In the genomic region with DNA sequence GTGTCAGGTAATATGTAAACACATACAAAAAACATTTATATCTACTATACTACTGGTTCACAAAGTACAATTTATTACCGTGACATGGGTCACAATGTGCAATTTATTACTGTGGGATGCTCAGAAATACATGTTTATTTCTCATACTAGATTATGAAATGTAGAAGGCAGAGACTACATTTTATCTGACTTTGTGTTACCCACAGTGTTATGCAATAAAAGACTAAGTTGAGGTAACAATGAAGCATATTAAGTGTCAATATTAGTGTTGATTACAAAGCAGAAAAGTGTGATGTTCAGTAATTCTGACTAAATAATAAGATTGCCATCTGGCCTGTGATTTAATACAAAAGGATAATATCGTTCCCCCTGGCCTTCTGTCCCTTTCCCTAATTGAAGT, we compare ENCODE assay signal across 19 cellular contexts. TPM values are rescaled to one million over a fixed set of nuclear protein-coding genes. Genes with fewer than 3 reads are reported as not detected.
A peak's percentile ranks its signal among the peaks of the same experiment; 100 is the strongest.
DNase-seq lines count a peak whose midpoint lies in the region; ATAC-seq and TF ChIP-seq lines count a peak whose summit lies in the region.
"Had no signal": no experiment of that assay in that cellular context is flagged by ENCODE, and none has a peak within 500 bp of the region (broad histone marks: within the 10 kb centered on the region; RNA-seq: fewer than 3 reads in every experiment).

No MANE protein-coding gene starts in this region.

- WGBS in adrenal gland, 4 donors = 85 to 95% (median 87%) methylated on average over 2 of the region's 2 CpGs

- H3K4me3 ChIP-seq in adipocyte (ENCODE audit: low read length) (no peak overlapping the region), epithelial cell of esophagus (ENCODE audit: low read length) (no peak overlapping the region), adrenal gland (no peak overlapping the region)
- H3K4me3 ChIP-seq: BLaER1 treated with 17β-estradiol and CSF1 and Interleukin-3, amounts not matched to agents 10 nM and 100 nM; GM12878 had no signal

- no peaks in the 10 kb centered on the region for H3K9me3 Mint-ChIP-seq in activated CD4-positive, alpha-beta memory T cell treated with anti-CD3 and anti-CD28 coated beads for 36 hours
- H3K9me3 Mint-ChIP-seq: CD4-positive, alpha-beta T cell had no signal

- no peak overlapping the region for H3K9ac ChIP-seq in adipocyte (ENCODE audit: low read length)
- H3K9ac ChIP-seq: BLaER1 treated with 17β-estradiol and CSF1 and Interleukin-3, amounts not matched to agents 10 nM and 100 nM; SK-N-SH had no signal

- H3K27ac ChIP-seq in adrenal gland = no peak overlapping the region
- H3K27ac ChIP-seq: BLaER1 treated with 17β-estradiol and CSF1 and Interleukin-3, amounts not matched to agents 10 nM and 100 nM; HL-60 had no signal

- H3K9me3 ChIP-seq in adipocyte (ENCODE audit: control insufficient read depth, low read length) (no peaks in the 10 kb centered on the region), adrenal gland (replicated peaks in 1 of 3) (no peaks in the 10 kb centered on the region)
- H3K9me3 ChIP-seq: SK-N-SH had no signal

- no peaks in the 10 kb centered on the region for H3K27me3 Mint-ChIP-seq in activated CD4-positive, alpha-beta memory T cell treated with anti-CD3 and anti-CD28 coated beads for 36 hours
- H3K27me3 Mint-ChIP-seq: CD4-positive, alpha-beta T cell had no signal

- POLR2A ChIA-PET in activated CD4-positive, alpha-beta memory T cell treated with anti-CD3 and anti-CD28 coated beads for 36 hours (lab: Charles Lee) = no interaction called here

- DNase-seq in NOMO-1 treated with DMSO at 0.1 percent for 48 hours (lab: John Stamatoyannopoulos, UW; ENCODE audit: unreplicated experiment) = peak; percentile 28
- no peak for DNase-seq in NOMO-1 treated with dmso at 0.1 percent for 144 hours (lab: John Stamatoyannopoulos, UW; ENCODE audit: unreplicated experiment)
- DNase-seq in adipocyte (ENCODE audit: low read depth) = peak; percentile 27
- peak; percentile 1 for DNase-seq in epithelial cell of esophagus (ENCODE audit: low read depth)
- DNase-seq in iris pigment epithelial cell (ENCODE audit: low read depth) = peak; percentile 52
- no peak for DNase-seq in adrenal gland
- DNase-seq in activated CD4-positive, alpha-beta memory T cell treated with anti-CD3 and anti-CD28 coated beads for 36 hours = no peak
- DNase-seq: CD4-positive, alpha-beta T cell; HCEC 1CT; Kasumi-1; NCI-H2029; NCI-H446 treated with DMSO at 0.1 percent for 48 hours; NCI-H69; SW 1271 had no signal

- H3K4me1 ChIP-seq in adipocyte (ENCODE audit: control insufficient read depth, insufficient read depth, low read length) = peaks cover 18% of the 10 kb centered on the region
- H3K4me1 ChIP-seq in adrenal gland (replicated peaks in 1 of 2) = no peaks in the 10 kb centered on the region
- H3K4me1 ChIP-seq: BLaER1 treated with 17β-estradiol and CSF1 and Interleukin-3, amounts not matched to agents 10 nM and 100 nM had no signal

- intact Hi-C loops in adrenal gland (cut with DNase I) = no loop called here
- intact Hi-C loops in activated CD4-positive, alpha-beta memory T cell treated with anti-CD3 and anti-CD28 coated beads for 36 hours (cut with micrococcal nuclease) = no loop called here

- peaks cover 4% of the 10 kb centered on the region for H3K36me3 Mint-ChIP-seq in activated CD4-positive, alpha-beta memory T cell treated with anti-CD3 and anti-CD28 coated beads for 36 hours

- TF ChIP-seq CTCF in epithelial cell of esophagus (IDR thresholded peaks at IDR 0.05; ENCODE audit: insufficient read depth, low read depth, low read length, missing control alignments) (no peak), adrenal gland (IDR thresholded peaks at IDR 0.05) (no peak)

- no peak for ATAC-seq in GM19463 (IDR thresholded peaks at IDR 0.05; ENCODE audit: unreplicated experiment)
- ATAC-seq: GM12878 had no signal

- CTCF ChIA-PET in activated CD4-positive, alpha-beta memory T cell treated with anti-CD3 and anti-CD28 coated beads for 36 hours (lab: Charles Lee) = no interaction called here

- H3K27ac Mint-ChIP-seq in activated CD4-positive, alpha-beta memory T cell treated with anti-CD3 and anti-CD28 coated beads for 36 hours = no peak overlapping the region
- H3K27ac Mint-ChIP-seq: CD4-positive, alpha-beta T cell had no signal

- no peak overlapping the region for H3K4me3 Mint-ChIP-seq in activated CD4-positive, alpha-beta memory T cell treated with anti-CD3 and anti-CD28 coated beads for 36 hours
- H3K4me3 Mint-ChIP-seq: CD4-positive, alpha-beta T cell had no signal

- no peak for TF ChIP-seq POLR2A in adrenal gland (IDR thresholded peaks at IDR 0.05)

- H3K27me3 ChIP-seq in adipocyte (replicated peaks; ENCODE audit: control insufficient read depth, insufficient read depth, low read length) = no peaks in the 10 kb centered on the region
- no peaks in the 10 kb centered on the region for H3K27me3 ChIP-seq in adrenal gland
- H3K27me3 ChIP-seq: BLaER1 treated with 17β-estradiol and CSF1 and Interleukin-3, amounts not matched to agents 10 nM and 100 nM had no signal

- H3K4me1 Mint-ChIP-seq in activated CD4-positive, alpha-beta memory T cell treated with anti-CD3 and anti-CD28 coated beads for 36 hours (ENCODE audit: low read depth) = no peaks in the 10 kb centered on the region

- H3K36me3 ChIP-seq in adipocyte (ENCODE audit: control insufficient read depth, insufficient read depth, low read length, severe bottlenecking) (peaks cover 48% of the 10 kb centered on the region), adrenal gland (replicated peaks in 1 of 2) (peaks cover 0 to 16% of the 10 kb centered on the region in 2 donors)

RNA-seq across cellular contexts. Expression of a gene that starts 42.4 kb away (rescaled TPM):
- total RNA-seq in adrenal gland = 10 to 100 TPM in 6 of 8 donors, 1 to 10 TPM in 2; 7.4 to 29.7 (median 14.4) TPM
- polyA plus RNA-seq in adrenal gland = 10 to 100 TPM in 2 of 3 donors, 1 to 10 TPM in 1; 3.8 to 11.9 (median 10.4) TPM
- 1 to 10 TPM; 4.4 to 5.8 TPM for total RNA-seq in activated CD4-positive, alpha-beta memory T cell treated with anti-CD3 and anti-CD28 coated beads for 36 hours

Comparison
In these comparisons a context has a peak if more than half of its experiments do, and no peak if none do; other contexts are left out.
1. DNase-seq: peak in NOMO-1 treated with DMSO at 0.1 percent for 48 hours (single experiment), adipocyte (single experiment), epithelial cell of esophagus (single experiment) and iris pigment epithelial cell (single experiment); none in NOMO-1 treated with dmso at 0.1 percent for 144 hours (single experiment), adrenal gland (0 of 7) and activated CD4-positive, alpha-beta memory T cell treated with anti-CD3 and anti-CD28 coated beads for 36 hours (single experiment).